ENCODE assay signal across 1 cellular context in genomic region chr1:35406103-35406502, GRCh38.
TF ChIP-seq lines count a peak whose summit lies in the region.

No MANE protein-coding gene starts in this region.

TF ChIP-seq in HEK293, 187 proteins besides CTCF, POLR2A, EP300 and RAD21 (continued from another document):
- TF ChIP-seq ZNF518A (tag by site-specific recombination; conservative IDR thresholded peaks at IDR 0.05; ENCODE audit: low read depth) (no peak), HIC1 (tag by site-specific recombination; IDR thresholded peaks at IDR 0.05) (0 out of 2 replicates have a peak, but pooled peaks have one; percentile 33), ZNF112 (tag by site-specific recombination; IDR thresholded peaks at IDR 0.05) (no peak), ZNF274 (IDR thresholded peaks at IDR 0.05; ENCODE audit: low read length) (no peak), ZNF274 (tag by site-specific recombination; IDR thresholded peaks at IDR 0.05; ENCODE audit: borderline replicate concordance) (no peak), BCL11B (tag by site-specific recombination; IDR thresholded peaks at IDR 0.05; ENCODE audit: low read depth) (no peak), ZFP69B (tag by site-specific recombination; IDR thresholded peaks at IDR 0.05) (no peak), INSM2 (tag by site-specific recombination; IDR thresholded peaks at IDR 0.05) (peak; percentile 80), ZNF423 (tag by site-specific recombination; IDR thresholded peaks at IDR 0.05) (peak; percentile 18; the same call in 1 of the 2 replicates), FEZF1 (tag by site-specific recombination; IDR thresholded peaks at IDR 0.05) (peak; percentile 97), ZNF610 (tag by site-specific recombination; IDR thresholded peaks at IDR 0.05; ENCODE audit: borderline replicate concordance) (no peak), PRDM4 (tag by site-specific recombination; IDR thresholded peaks at IDR 0.05) (peak; percentile 98), ZNF514 (tag by site-specific recombination; IDR thresholded peaks at IDR 0.05) (no peak), ZNF704 (tag by site-specific recombination; IDR thresholded peaks at IDR 0.05) (no peak), EGR2 (tag by site-specific recombination; IDR thresholded peaks at IDR 0.05; ENCODE audit: low read depth) (no peak), ZNF561 (tag by site-specific recombination; IDR thresholded peaks at IDR 0.05; ENCODE audit: borderline replicate concordance) (no peak), ZNF133 (tag by site-specific recombination; IDR thresholded peaks at IDR 0.05) (no peak), ZBTB7A (tag by site-specific recombination; IDR thresholded peaks at IDR 0.05; ENCODE audit: low read depth) (no peak), ZBTB6 (tag by site-specific recombination; IDR thresholded peaks at IDR 0.05) (no peak), ZSCAN30 (tag by site-specific recombination; IDR thresholded peaks at IDR 0.05) (peak; percentile 39; the same call in 1 of the 2 replicates)
- TF ChIP-seq, protein P1, sequence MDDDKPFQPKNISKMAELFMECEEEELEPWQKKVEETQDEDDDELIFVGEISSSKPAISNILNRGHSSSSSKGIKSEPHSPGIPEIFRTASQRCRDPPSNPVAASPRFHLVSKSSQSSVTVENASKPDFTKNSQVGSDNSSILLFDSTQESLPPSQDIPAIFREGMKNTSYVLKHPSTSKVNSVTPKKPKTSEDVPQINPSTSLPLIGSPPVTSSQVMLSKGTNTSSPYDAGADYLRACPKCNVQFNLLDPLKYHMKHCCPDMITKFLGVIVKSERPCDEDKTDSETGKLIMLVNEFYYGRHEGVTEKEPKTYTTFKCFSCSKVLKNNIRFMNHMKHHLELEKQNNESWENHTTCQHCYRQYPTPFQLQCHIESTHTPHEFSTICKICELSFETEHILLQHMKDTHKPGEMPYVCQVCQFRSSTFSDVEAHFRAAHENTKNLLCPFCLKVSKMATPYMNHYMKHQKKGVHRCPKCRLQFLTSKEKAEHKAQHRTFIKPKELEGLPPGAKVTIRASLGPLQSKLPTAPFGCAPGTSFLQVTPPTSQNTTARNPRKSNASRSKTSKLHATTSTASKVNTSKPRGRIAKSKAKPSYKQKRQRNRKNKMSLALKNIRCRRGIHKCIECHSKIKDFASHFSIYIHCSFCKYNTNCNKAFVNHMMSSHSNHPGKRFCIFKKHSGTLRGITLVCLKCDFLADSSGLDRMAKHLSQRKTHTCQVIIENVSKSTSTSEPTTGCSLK (tag by site-specific recombination; IDR thresholded peaks at IDR 0.05) = no peak
- TF ChIP-seq, protein P2, sequence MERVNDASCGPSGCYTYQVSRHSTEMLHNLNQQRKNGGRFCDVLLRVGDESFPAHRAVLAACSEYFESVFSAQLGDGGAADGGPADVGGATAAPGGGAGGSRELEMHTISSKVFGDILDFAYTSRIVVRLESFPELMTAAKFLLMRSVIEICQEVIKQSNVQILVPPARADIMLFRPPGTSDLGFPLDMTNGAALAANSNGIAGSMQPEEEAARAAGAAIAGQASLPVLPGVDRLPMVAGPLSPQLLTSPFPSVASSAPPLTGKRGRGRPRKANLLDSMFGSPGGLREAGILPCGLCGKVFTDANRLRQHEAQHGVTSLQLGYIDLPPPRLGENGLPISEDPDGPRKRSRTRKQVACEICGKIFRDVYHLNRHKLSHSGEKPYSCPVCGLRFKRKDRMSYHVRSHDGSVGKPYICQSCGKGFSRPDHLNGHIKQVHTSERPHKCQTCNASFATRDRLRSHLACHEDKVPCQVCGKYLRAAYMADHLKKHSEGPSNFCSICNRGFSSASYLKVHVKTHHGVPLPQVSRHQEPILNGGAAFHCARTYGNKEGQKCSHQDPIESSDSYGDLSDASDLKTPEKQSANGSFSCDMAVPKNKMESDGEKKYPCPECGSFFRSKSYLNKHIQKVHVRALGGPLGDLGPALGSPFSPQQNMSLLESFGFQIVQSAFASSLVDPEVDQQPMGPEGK (tag by site-specific recombination; IDR thresholded peaks at IDR 0.05) = no peak
